Comparison of ENCODE assay signal across 8 cellular contexts in genomic region chr21:42010507-42011493, GRCh38. TPM values are rescaled to one million over a fixed set of nuclear protein-coding genes. Genes with fewer than 3 reads are reported as not detected.
DNase-seq lines count a peak whose midpoint lies in the region; ATAC-seq and TF ChIP-seq lines count a peak whose summit lies in the region.

No MANE protein-coding gene starts in this region.

- H3K4me3 ChIP-seq in Panc1 (ENCODE audit: low read depth in 2 of 2, low read length in 2 of 2) (peak overlapping the region; percentile 58 to 69), astrocyte of the spinal cord (ENCODE audit: low read depth, low read length) (peak overlapping the region; percentile 43), iPS-20b (ENCODE audit: low read length) (peak overlapping the region; percentile 74)

- H3K36me3 ChIP-seq in Panc1 (ENCODE audit: control insufficient read depth, insufficient read depth, low read length) (no peaks in the 10 kb centered on the region; the same call in 1 of the 2 replicates), iPS-20b (ENCODE audit: insufficient read depth, low read depth, low read length) (no peaks in the 10 kb centered on the region; the same call in 1 of the 2 replicates)

- intact Hi-C loops in Panc1 (cut with micrococcal nuclease; ENCODE audit: unreplicated experiment), result no loop called here

- H3K27ac ChIP-seq in Panc1 (ENCODE audit: low read length) (peak overlapping the region; percentile 40), iPS-20b (ENCODE audit: low read length) (no peak overlapping the region)

- H3K9me3 ChIP-seq in Panc1 (ENCODE audit: control insufficient read depth, insufficient read depth, low read depth, low read length) (no peaks in the 10 kb centered on the region), iPS-20b (ENCODE audit: insufficient read depth, low read depth, low read length) (no peaks in the 10 kb centered on the region)

- DNase-seq in Daoy (ENCODE audit: low read depth), result peak; percentile 47
- no peak for DNase-seq in Panc1 (ENCODE audit: low read depth, low spot score)
- DNase-seq in astrocyte of the spinal cord (ENCODE audit: low read depth, low spot score), result peak; percentile 8
- DNase-seq in stimulated activated CD4-positive, alpha-beta T cell treated with anti-CD3 and anti-CD28 coated beads, Interleukin-12 subunit alpha, Interleukin-12 subunit beta, amount 100 ng/mL, for 4 hours, result peak; percentile 25
- no peak for DNase-seq in GDM1 (lab: John Stamatoyannopoulos, UW)

- ATAC-seq in GM19372 (IDR thresholded peaks at IDR 0.05; ENCODE audit: low read depth, unreplicated experiment), result peak; percentile 20
- peak; percentile 23 for ATAC-seq in HG03439 (IDR thresholded peaks at IDR 0.05; ENCODE audit: unreplicated experiment)
- peak; percentile 62 for ATAC-seq in Panc1

- POLR2A ChIA-PET in Panc1 (lab: Charles Lee), result interaction anchor here (0.7 kb wide), 1 partner anchor 73 kb away, joined by 3 read pairs; no protein-coding TSS in a partner anchor

- no peak; the same call in 1 of the 2 replicates for TF ChIP-seq CTCF in Panc1 (IDR thresholded peaks at IDR 0.05)
- peak; percentile 3 for TF ChIP-seq CTCF in astrocyte of the spinal cord (IDR thresholded peaks at IDR 0.05; ENCODE audit: low read depth, low read length)

- H3K27me3 ChIP-seq in Panc1 (ENCODE audit: control insufficient read depth, insufficient read depth, low read length) (no peaks in the 10 kb centered on the region), iPS-20b (ENCODE audit: insufficient read depth, low read length) (peaks cover 32% of the 10 kb centered on the region)

- CTCF ChIA-PET in Panc1 (lab: Charles Lee), result no interaction called here

- BruUV-seq in Panc1 (replicated peaks; lab: Mats Ljungman, UMichigan), result no TSS peak

- H3K9ac ChIP-seq in iPS-20b (ENCODE audit: low read depth, low read length), result peak overlapping the region; percentile 62; the same call in 1 of the 2 replicates

- H3K4me1 ChIP-seq in Panc1 (ENCODE audit: control insufficient read depth, insufficient read depth, low read length) (no peaks in the 10 kb centered on the region; the same call in 1 of the 2 replicates), iPS-20b (ENCODE audit: insufficient read depth, low read length) (peaks cover 4% of the 10 kb centered on the region; the same call in 1 of the 2 replicates)

- in situ Hi-C loops in Panc1 (cut with HindIII; ENCODE audit: low pct_unique_long_range_greater_than_20kb, low sequenced_read_pairs) (no loop called here), astrocyte of the spinal cord (cut with HindIII; ENCODE audit: low sequenced_read_pairs) (no loop called here)

RNA-seq across cellular contexts. Expression of gene ZBTB21, which starts 0.6 kb away (rescaled TPM):
- total RNA-seq in Daoy (2014; rRNA removed; shearing (Covaris generic)), result 16.9 and 17.7 TPM in 2 replicates
- total RNA-seq in Panc1 (2021; ENCODE audit: unreplicated experiment), result 17.9 TPM
- 5.7 TPM for polyA plus RNA-seq in Panc1 (2012; ENCODE audit: insufficient read length)

RNA-seq across cellular contexts. Expression of gene C2CD2, which starts 57.0 kb away (rescaled TPM):
- total RNA-seq in Daoy (2014; rRNA removed; shearing (Covaris generic)), result 25.3 and 35.4 TPM in 2 replicates
- 14.0 TPM for total RNA-seq in Panc1 (2021; ENCODE audit: unreplicated experiment)
- 6.6 TPM for polyA plus RNA-seq in Panc1 (2012; ENCODE audit: insufficient read length)

Comparison
In these comparisons a context has a peak if more than half of its experiments do, and no peak if none do; other contexts are left out.
1. DNase-seq: peak in Daoy (single experiment), astrocyte of the spinal cord (single experiment) and stimulated activated CD4-positive, alpha-beta T cell treated with anti-CD3 and anti-CD28 coated beads, Interleukin-12 subunit alpha, Interleukin-12 subunit beta, amount 100 ng/mL, for 4 hours (single experiment); none in Panc1 (single experiment) and GDM1 (single experiment).
2. Peak in every context shown above with its lines, with median percentiles within 50 percentile points of each other: ATAC-seq and H3K4me3 ChIP-seq.